ENCODE assay signal across 1 cellular context in the genomic region with DNA sequence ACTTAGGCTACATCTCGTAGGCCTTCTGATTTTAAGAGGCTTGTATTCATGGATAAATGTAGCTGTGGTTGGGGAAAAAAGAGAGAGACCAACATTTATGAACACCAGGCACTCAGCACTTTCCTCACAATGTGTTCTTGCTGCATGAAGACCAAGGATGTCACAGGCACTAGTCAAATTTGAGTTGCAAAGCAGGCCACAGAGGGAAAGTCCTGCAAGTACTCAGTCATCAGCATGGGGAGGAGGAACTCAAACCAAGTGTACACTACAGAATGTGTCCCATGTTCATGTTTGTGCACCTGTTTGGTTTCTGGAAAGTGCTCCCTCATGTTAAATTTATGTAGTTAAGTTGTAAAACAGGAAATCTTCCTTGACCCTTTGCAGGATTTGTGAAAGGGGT.
TF ChIP-seq lines count a peak whose summit lies in the region.

No MANE protein-coding gene starts in this region.

TF ChIP-seq in K562, 482 proteins besides CTCF, POLR2A, EP300 and RAD21:
- TF ChIP-seq BCOR (IDR thresholded peaks at IDR 0.05) (no peak), SUPT5H (IDR thresholded peaks at IDR 0.05) (no peak)
- TF ChIP-seq, protein P1, sequence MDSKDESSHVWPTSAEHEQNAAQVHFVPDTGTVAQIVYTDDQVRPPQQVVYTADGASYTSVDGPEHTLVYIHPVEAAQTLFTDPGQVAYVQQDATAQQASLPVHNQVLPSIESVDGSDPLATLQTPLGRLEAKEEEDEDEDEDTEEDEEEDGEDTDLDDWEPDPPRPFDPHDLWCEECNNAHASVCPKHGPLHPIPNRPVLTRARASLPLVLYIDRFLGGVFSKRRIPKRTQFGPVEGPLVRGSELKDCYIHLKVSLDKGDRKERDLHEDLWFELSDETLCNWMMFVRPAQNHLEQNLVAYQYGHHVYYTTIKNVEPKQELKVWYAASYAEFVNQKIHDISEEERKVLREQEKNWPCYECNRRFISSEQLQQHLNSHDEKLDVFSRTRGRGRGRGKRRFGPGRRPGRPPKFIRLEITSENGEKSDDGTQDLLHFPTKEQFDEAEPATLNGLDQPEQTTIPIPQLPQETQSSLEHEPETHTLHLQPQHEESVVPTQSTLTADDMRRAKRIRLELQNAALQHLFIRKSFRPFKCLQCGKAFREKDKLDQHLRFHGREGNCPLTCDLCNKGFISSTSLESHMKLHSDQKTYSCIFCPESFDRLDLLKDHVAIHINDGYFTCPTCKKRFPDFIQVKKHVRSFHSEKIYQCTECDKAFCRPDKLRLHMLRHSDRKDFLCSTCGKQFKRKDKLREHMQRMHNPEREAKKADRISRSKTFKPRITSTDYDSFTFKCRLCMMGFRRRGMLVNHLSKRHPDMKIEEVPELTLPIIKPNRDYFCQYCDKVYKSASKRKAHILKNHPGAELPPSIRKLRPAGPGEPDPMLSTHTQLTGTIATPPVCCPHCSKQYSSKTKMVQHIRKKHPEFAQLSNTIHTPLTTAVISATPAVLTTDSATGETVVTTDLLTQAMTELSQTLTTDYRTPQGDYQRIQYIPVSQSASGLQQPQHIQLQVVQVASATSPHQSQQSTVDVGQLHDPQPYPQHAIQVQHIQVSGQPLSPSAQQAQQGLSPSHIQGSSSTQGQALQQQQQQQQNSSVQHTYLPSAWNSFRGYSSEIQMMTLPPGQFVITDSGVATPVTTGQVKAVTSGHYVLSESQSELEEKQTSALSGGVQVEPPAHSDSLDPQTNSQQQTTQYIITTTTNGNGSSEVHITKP (IDR thresholded peaks at IDR 0.05; ENCODE audit: partially characterized antibody), result no peak
